1 cellular context compared by ENCODE assay signal in genomic region chr19:41537789-41538188, GRCh38.
TF ChIP-seq lines count a peak whose summit lies in the region.

No MANE protein-coding gene starts in this region.

TF ChIP-seq in WTC11, 78 proteins besides CTCF, POLR2A, EP300 and RAD21 (continued from another document):
- TF ChIP-seq, protein P1, sequence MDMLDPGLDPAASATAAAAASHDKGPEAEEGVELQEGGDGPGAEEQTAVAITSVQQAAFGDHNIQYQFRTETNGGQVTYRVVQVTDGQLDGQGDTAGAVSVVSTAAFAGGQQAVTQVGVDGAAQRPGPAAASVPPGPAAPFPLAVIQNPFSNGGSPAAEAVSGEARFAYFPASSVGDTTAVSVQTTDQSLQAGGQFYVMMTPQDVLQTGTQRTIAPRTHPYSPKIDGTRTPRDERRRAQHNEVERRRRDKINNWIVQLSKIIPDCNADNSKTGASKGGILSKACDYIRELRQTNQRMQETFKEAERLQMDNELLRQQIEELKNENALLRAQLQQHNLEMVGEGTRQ (CRISPR knock-in tag; IDR thresholded peaks at IDR 0.05): no peak
- TF ChIP-seq RORB (CRISPR knock-in tag; IDR thresholded peaks at IDR 0.05): no peak
- TF ChIP-seq NFATC4 (CRISPR knock-in tag; IDR thresholded peaks at IDR 0.05): no peak
- TF ChIP-seq NFYB (CRISPR knock-in tag; conservative IDR thresholded peaks at IDR 0.05; ENCODE audit: low read depth): no peak
- no peak for TF ChIP-seq ZNF671 (CRISPR knock-in tag; IDR thresholded peaks at IDR 0.05)
- TF ChIP-seq, protein P2, sequence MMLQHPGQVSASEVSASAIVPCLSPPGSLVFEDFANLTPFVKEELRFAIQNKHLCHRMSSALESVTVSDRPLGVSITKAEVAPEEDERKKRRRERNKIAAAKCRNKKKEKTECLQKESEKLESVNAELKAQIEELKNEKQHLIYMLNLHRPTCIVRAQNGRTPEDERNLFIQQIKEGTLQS (CRISPR knock-in tag; conservative IDR thresholded peaks at IDR 0.05): no peak
- TF ChIP-seq FOXP4 (CRISPR knock-in tag; IDR thresholded peaks at IDR 0.05): no peak
- no peak for TF ChIP-seq E2F1 (CRISPR knock-in tag; IDR thresholded peaks at IDR 0.05)
- no peak for TF ChIP-seq ZNF219 (CRISPR knock-in tag; IDR thresholded peaks at IDR 0.05; ENCODE audit: borderline replicate concordance)
- TF ChIP-seq, protein P3, sequence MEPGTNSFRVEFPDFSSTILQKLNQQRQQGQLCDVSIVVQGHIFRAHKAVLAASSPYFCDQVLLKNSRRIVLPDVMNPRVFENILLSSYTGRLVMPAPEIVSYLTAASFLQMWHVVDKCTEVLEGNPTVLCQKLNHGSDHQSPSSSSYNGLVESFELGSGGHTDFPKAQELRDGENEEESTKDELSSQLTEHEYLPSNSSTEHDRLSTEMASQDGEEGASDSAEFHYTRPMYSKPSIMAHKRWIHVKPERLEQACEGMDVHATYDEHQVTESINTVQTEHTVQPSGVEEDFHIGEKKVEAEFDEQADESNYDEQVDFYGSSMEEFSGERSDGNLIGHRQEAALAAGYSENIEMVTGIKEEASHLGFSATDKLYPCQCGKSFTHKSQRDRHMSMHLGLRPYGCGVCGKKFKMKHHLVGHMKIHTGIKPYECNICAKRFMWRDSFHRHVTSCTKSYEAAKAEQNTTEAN (CRISPR knock-in tag; IDR thresholded peaks at IDR 0.05): no peak
TF ChIP-seq in WTC11: peak in this region for 0.
